Comparison of ENCODE assay signal across 16 cellular contexts in genomic region chr7:80775972-80776371, GRCh38.
DNase-seq lines count a peak whose midpoint lies in the region; FAIRE-seq and TF ChIP-seq lines count a peak whose summit lies in the region.
"Had no signal": no experiment of that assay in that cellular context is flagged by ENCODE, and none has a peak within 500 bp of the region (broad histone marks: within the 10 kb centered on the region; RNA-seq: fewer than 3 reads in every experiment).

No MANE protein-coding gene starts in this region.

- no peak overlapping the region; the same call in 1 of the 2 replicates for H3K27ac ChIP-seq in MM.1S (ENCODE audit: low read length)
- no peak overlapping the region for H3K27ac ChIP-seq in OCI-LY3 (ENCODE audit: low read length)
- H3K27ac ChIP-seq in left ventricle myocardium inferior (replicated peaks): peak overlapping the region; percentile 81
- H3K27ac ChIP-seq: KMS-11 had no signal

- peak overlapping the region; percentile 38 for H3K4me2 ChIP-seq in MM.1S (ENCODE audit: low read depth, low read length)
- peak overlapping the region; percentile 16; the same call in 1 of the 2 replicates for H3K4me2 ChIP-seq in OCI-LY3 (ENCODE audit: low read length)
- H3K4me2 ChIP-seq: GM23338, KMS-11 had no signal

- peak; percentile 6 for FAIRE-seq in D721Med (lab: Jason Lieb, UNC)

- H3K4me3 ChIP-seq in MM.1S (ENCODE audit: low read length): no peak overlapping the region
- no peak overlapping the region for H3K4me3 ChIP-seq in OCI-LY3 (ENCODE audit: low read length)
- H3K4me3 ChIP-seq in left ventricle myocardium inferior: no peak overlapping the region
- H3K4me3 ChIP-seq: GM23338 had no signal

- no peaks in the 10 kb centered on the region for H3K9me3 Mint-ChIP-seq in progenitor cell of endocrine pancreas (ENCODE audit: low read depth)
- H3K9me3 Mint-ChIP-seq in activated naive CD8-positive, alpha-beta T cell treated with anti-CD3 and anti-CD28 coated beads for 36 hours: no peaks in the 10 kb centered on the region
- H3K9me3 Mint-ChIP-seq: CD14-positive monocyte, GM23338 had no signal

- H3K27me3 ChIP-seq in MM.1S (replicated peaks; ENCODE audit: insufficient read depth, low read length) (no peaks in the 10 kb centered on the region), OCI-LY3 (ENCODE audit: low read depth, low read length) (no peaks in the 10 kb centered on the region), left ventricle myocardium inferior (ENCODE audit: low read depth) (no peaks in the 10 kb centered on the region)

- H3K27me3 Mint-ChIP-seq in progenitor cell of endocrine pancreas: no peaks in the 10 kb centered on the region
- no peaks in the 10 kb centered on the region for H3K27me3 Mint-ChIP-seq in activated naive CD8-positive, alpha-beta T cell treated with anti-CD3 and anti-CD28 coated beads for 36 hours

- H3K9me2 ChIP-seq in MM.1S (replicated peaks; ENCODE audit: insufficient read depth, low read length): no peaks in the 10 kb centered on the region

- peaks cover 5% of the 10 kb centered on the region for H3F3A ChIP-seq in MM.1S (ENCODE audit: insufficient read depth, low read length)

- H3K9ac ChIP-seq in MM.1S (ENCODE audit: low read length) (no peak overlapping the region), OCI-LY3 (ENCODE audit: low read length) (no peak overlapping the region)
- H3K9ac ChIP-seq: KMS-11 had no signal

- TF ChIP-seq CTCF in D721Med (IDR thresholded peaks at IDR 0.05; ENCODE audit: insufficient read depth, missing control alignments) (no peak), MM.1S (IDR thresholded peaks at IDR 0.05; ENCODE audit: low read length) (no peak), OCI-LY3 (IDR thresholded peaks at IDR 0.05; ENCODE audit: low read depth, low read length) (no peak), left ventricle myocardium inferior (IDR thresholded peaks at IDR 0.05; ENCODE audit: borderline replicate concordance) (no peak), progenitor cell of endocrine pancreas (IDR thresholded peaks at IDR 0.05; ENCODE audit: unreplicated experiment) (no peak)

- peaks cover 38% of the 10 kb centered on the region for H3K4me1 Mint-ChIP-seq in progenitor cell of endocrine pancreas (ENCODE audit: low read depth)
- no peaks in the 10 kb centered on the region for H3K4me1 Mint-ChIP-seq in activated naive CD8-positive, alpha-beta T cell treated with anti-CD3 and anti-CD28 coated beads for 36 hours

- no peak overlapping the region for H2AFZ ChIP-seq in MM.1S (ENCODE audit: low read length)
- H2AFZ ChIP-seq in OCI-LY3 (ENCODE audit: low read depth, low read length): no peak overlapping the region
- H2AFZ ChIP-seq: GM23338 had no signal

- no peak overlapping the region for H3K27ac Mint-ChIP-seq in progenitor cell of endocrine pancreas
- no peak overlapping the region for H3K27ac Mint-ChIP-seq in activated naive CD8-positive, alpha-beta T cell treated with anti-CD3 and anti-CD28 coated beads for 36 hours
- H3K27ac Mint-ChIP-seq: GM23338 had no signal

- H3K9me3 ChIP-seq in MM.1S (replicated peaks; ENCODE audit: insufficient read depth, low read length) (no peaks in the 10 kb centered on the region), OCI-LY3 (ENCODE audit: insufficient read depth, low read length) (no peaks in the 10 kb centered on the region), left ventricle myocardium inferior (replicated peaks) (no peaks in the 10 kb centered on the region)

- H3K36me3 Mint-ChIP-seq in progenitor cell of endocrine pancreas (ENCODE audit: insufficient read depth): peaks cover 19% of the 10 kb centered on the region
- H3K36me3 Mint-ChIP-seq in activated naive CD8-positive, alpha-beta T cell treated with anti-CD3 and anti-CD28 coated beads for 36 hours: no peaks in the 10 kb centered on the region

- H3K36me3 ChIP-seq in MM.1S (replicated peaks; ENCODE audit: insufficient read depth, low read length) (no peaks in the 10 kb centered on the region), OCI-LY3 (replicated peaks; ENCODE audit: low read depth, low read length) (no peaks in the 10 kb centered on the region), left ventricle myocardium inferior (no peaks in the 10 kb centered on the region)

- H3K79me2 ChIP-seq in MM.1S (ENCODE audit: low read length) (no peaks in the 10 kb centered on the region), OCI-LY3 (ENCODE audit: low read length) (no peaks in the 10 kb centered on the region)

- no peaks in the 10 kb centered on the region for H4K20me1 ChIP-seq in MM.1S (ENCODE audit: insufficient read depth, low read length)
- H4K20me1 ChIP-seq in OCI-LY3 (ENCODE audit: insufficient read depth, low read length): no peaks in the 10 kb centered on the region

- H3K4me1 ChIP-seq in MM.1S (ENCODE audit: low read length) (peaks cover 65% of the 10 kb centered on the region), OCI-LY3 (ENCODE audit: low read length) (peaks cover 15% of the 10 kb centered on the region), left ventricle myocardium inferior (peaks cover 62% of the 10 kb centered on the region)

- intact Hi-C loops in left ventricle myocardium inferior (cut with micrococcal nuclease): no loop called here

- H3K4me3 Mint-ChIP-seq in progenitor cell of endocrine pancreas (ENCODE audit: low read depth): no peak overlapping the region
- no peak overlapping the region for H3K4me3 Mint-ChIP-seq in activated naive CD8-positive, alpha-beta T cell treated with anti-CD3 and anti-CD28 coated beads for 36 hours
- H3K4me3 Mint-ChIP-seq: CD14-positive monocyte, GM23338 had no signal

- DNase-seq in D721Med (ENCODE audit: insufficient read length, low spot score) (no peak), MM.1S (no peak), left ventricle myocardium inferior (no peak), progenitor cell of endocrine pancreas (ENCODE audit: low spot score, unreplicated experiment) (no peak), HPDE6-E6E7 (ENCODE audit: extremely low spot score) (no peak)
- no peak for DNase-seq in activated naive CD8-positive, alpha-beta T cell treated with anti-CD3 and anti-CD28 coated beads for 36 hours
- DNase-seq: AML-193, COR-L47, EL, NCI-H187, NCI-H748 treated with DMSO at 0.1 percent for 48 hours, SIG-M5 had no signal
